Comparison of ENCODE assay signal across 2 cellular contexts in the genomic region with DNA sequence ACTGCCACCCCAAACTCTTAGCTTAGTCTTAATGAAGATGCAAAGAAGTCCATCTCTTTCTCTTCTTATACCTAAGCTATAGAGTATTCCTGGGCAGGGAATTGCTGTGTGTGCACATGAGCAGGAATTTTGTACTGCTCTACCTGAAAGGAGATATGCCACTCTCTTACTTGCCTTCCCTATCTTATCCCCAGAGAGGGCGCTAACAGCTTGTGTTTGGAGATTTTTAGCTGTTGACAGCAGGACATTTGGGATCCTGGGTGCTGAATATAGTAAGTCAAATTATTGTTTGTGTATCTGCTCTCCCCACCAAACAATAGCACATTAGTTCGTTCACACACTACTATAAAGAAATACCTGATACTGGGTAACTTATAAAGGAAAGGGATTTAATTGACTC.
TF ChIP-seq lines count a peak whose summit lies in the region.

No MANE protein-coding gene starts in this region.

TF ChIP-seq in HCT116, 20 proteins besides CTCF, POLR2A, EP300 and RAD21 (continued from another document):
- TF ChIP-seq EGR1 (IDR thresholded peaks at IDR 0.05; ENCODE audit: low read depth) (no peak), POLR2AphosphoS5 (IDR thresholded peaks at IDR 0.05; ENCODE audit: low read depth, low read length) (no peak), CEBPB (IDR thresholded peaks at IDR 0.05; ENCODE audit: low read depth) (no peak), MAX (IDR thresholded peaks at IDR 0.05) (no peak), ELF1 (IDR thresholded peaks at IDR 0.05; ENCODE audit: borderline replicate concordance, low read depth) (no peak), YY1 (IDR thresholded peaks at IDR 0.05; ENCODE audit: extremely low read depth, insufficient replicate concordance, low read depth, low read length) (no peak), EZH2 (IDR thresholded peaks at IDR 0.05) (no peak), ZNF274 (IDR thresholded peaks at IDR 0.05; ENCODE audit: low read depth, low read length) (no peak), FOSL1 (IDR thresholded peaks at IDR 0.05; ENCODE audit: low read depth) (no peak), JUND (IDR thresholded peaks at IDR 0.05) (no peak), CBX3 (IDR thresholded peaks at IDR 0.05; ENCODE audit: low read depth) (no peak), EZH2phosphoT487 (IDR thresholded peaks at IDR 0.05; ENCODE audit: borderline replicate concordance) (no peak), ZFX (IDR thresholded peaks at IDR 0.05) (no peak)
- TF ChIP-seq, protein P1, sequence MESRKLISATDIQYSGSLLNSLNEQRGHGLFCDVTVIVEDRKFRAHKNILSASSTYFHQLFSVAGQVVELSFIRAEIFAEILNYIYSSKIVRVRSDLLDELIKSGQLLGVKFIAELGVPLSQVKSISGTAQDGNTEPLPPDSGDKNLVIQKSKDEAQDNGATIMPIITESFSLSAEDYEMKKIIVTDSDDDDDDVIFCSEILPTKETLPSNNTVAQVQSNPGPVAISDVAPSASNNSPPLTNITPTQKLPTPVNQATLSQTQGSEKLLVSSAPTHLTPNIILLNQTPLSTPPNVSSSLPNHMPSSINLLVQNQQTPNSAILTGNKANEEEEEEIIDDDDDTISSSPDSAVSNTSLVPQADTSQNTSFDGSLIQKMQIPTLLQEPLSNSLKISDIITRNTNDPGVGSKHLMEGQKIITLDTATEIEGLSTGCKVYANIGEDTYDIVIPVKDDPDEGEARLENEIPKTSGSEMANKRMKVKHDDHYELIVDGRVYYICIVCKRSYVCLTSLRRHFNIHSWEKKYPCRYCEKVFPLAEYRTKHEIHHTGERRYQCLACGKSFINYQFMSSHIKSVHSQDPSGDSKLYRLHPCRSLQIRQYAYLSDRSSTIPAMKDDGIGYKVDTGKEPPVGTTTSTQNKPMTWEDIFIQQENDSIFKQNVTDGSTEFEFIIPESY (IDR thresholded peaks at IDR 0.05; ENCODE audit: extremely low read depth, insufficient replicate concordance, low read length) = no peak
- TF ChIP-seq, protein P2, sequence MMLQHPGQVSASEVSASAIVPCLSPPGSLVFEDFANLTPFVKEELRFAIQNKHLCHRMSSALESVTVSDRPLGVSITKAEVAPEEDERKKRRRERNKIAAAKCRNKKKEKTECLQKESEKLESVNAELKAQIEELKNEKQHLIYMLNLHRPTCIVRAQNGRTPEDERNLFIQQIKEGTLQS (IDR thresholded peaks at IDR 0.05) = no peak

TF ChIP-seq in WTC11, 78 proteins besides CTCF, POLR2A, EP300 and RAD21:
- TF ChIP-seq ATF2 (CRISPR knock-in tag; IDR thresholded peaks at IDR 0.05; ENCODE audit: borderline replicate concordance, low read depth) (no peak), KAT7 (CRISPR knock-in tag; IDR thresholded peaks at IDR 0.05; ENCODE audit: borderline replicate concordance) (no peak), MXD4 (CRISPR knock-in tag; IDR thresholded peaks at IDR 0.05; ENCODE audit: borderline replicate concordance) (no peak), TP53 (CRISPR knock-in tag; IDR thresholded peaks at IDR 0.05) (no peak), ARID4B (CRISPR knock-in tag; IDR thresholded peaks at IDR 0.05; ENCODE audit: borderline replicate concordance) (no peak), ESRRA (CRISPR knock-in tag; IDR thresholded peaks at IDR 0.05; ENCODE audit: borderline replicate concordance) (no peak), JUN (CRISPR knock-in tag; IDR thresholded peaks at IDR 0.05) (no peak), SMAD3 (CRISPR knock-in tag; IDR thresholded peaks at IDR 0.05; ENCODE audit: borderline replicate concordance) (no peak), FOXK1 (CRISPR knock-in tag; IDR thresholded peaks at IDR 0.05) (no peak), ZNF425 (CRISPR knock-in tag; conservative IDR thresholded peaks at IDR 0.05) (no peak), E2F4 (CRISPR knock-in tag; IDR thresholded peaks at IDR 0.05; ENCODE audit: borderline replicate concordance, low read depth) (no peak), NFATC4 (CRISPR knock-in tag; IDR thresholded peaks at IDR 0.05) (no peak), TEAD1 (CRISPR knock-in tag; IDR thresholded peaks at IDR 0.05) (no peak)
